In genomic region chr5:113749334-113749733, GRCh38 we compare ENCODE assay signal across 13 cellular contexts.
"Had no signal": no experiment of that assay in that cellular context is flagged by ENCODE, and none has a peak within 500 bp of the region (broad histone marks: within the 10 kb centered on the region; RNA-seq: fewer than 3 reads in every experiment).

No MANE protein-coding gene starts in this region.

- H3K9me3 ChIP-seq: right atrium auricular region, thyroid gland had no signal

- H3K27ac ChIP-seq: cardiac muscle cell, right atrium auricular region, thyroid gland had no signal

- H3K4me3 ChIP-seq: cardiac muscle cell, right atrium auricular region, smooth muscle cell, thyroid gland had no signal

- H3K9me3 Mint-ChIP-seq: activated CD4-positive, alpha-beta T cell treated with anti-CD3 and anti-CD28 coated beads, Interleukin-2, amount 10 ng/mL, durations not matched to agents 7 days and 5 days; activated naive CD4-positive, alpha-beta T cell treated with anti-CD3 and anti-CD28 coated beads for 36 hours; T-helper 1 cell treated with Interleukin-12 subunit alpha and Interleukin-12 subunit beta and Interleukin-4 antibody, amounts not matched to agents 30 μg/mL and 1 μg/mL, for 36 hours had no signal

- H3K4me3 Mint-ChIP-seq: activated CD4-positive, alpha-beta T cell treated with anti-CD3 and anti-CD28 coated beads, Interleukin-2, amount 10 ng/mL, durations not matched to agents 7 days and 5 days; activated naive CD4-positive, alpha-beta T cell treated with anti-CD3 and anti-CD28 coated beads for 36 hours; naive thymus-derived CD4-positive, alpha-beta T cell; T-helper 1 cell treated with Interleukin-12 subunit alpha and Interleukin-12 subunit beta and Interleukin-4 antibody, amounts not matched to agents 30 μg/mL and 1 μg/mL, for 36 hours had no signal

- ATAC-seq: naive thymus-derived CD4-positive, alpha-beta T cell had no signal

- H3K4me1 ChIP-seq: right atrium auricular region, thyroid gland had no signal

- H3K27me3 ChIP-seq: cardiac muscle cell, right atrium auricular region, thyroid gland had no signal

- DNase-seq: activated CD4-positive, alpha-beta T cell treated with anti-CD3 and anti-CD28 coated beads, Interleukin-2, amount 10 ng/mL, durations not matched to agents 7 days and 5 days; activated CD8-positive, alpha-beta memory T cell treated with anti-CD3 and anti-CD28 coated beads for 24 hours; activated naive CD4-positive, alpha-beta T cell treated with anti-CD3 and anti-CD28 coated beads for 36 hours; cortex of kidney; effector memory CD4-positive, alpha-beta T cell; glutamatergic neuron; kidney glomerular epithelial cell; naive thymus-derived CD4-positive, alpha-beta T cell; thyroid gland had no signal

- H3K4me2 ChIP-seq: smooth muscle cell had no signal

- H3K4me1 Mint-ChIP-seq: activated CD4-positive, alpha-beta T cell treated with anti-CD3 and anti-CD28 coated beads, Interleukin-2, amount 10 ng/mL, durations not matched to agents 7 days and 5 days; naive thymus-derived CD4-positive, alpha-beta T cell had no signal

- H3K36me3 ChIP-seq: cardiac muscle cell, right atrium auricular region, thyroid gland had no signal

- H3K36me3 Mint-ChIP-seq: naive thymus-derived CD4-positive, alpha-beta T cell had no signal

- H3K27ac Mint-ChIP-seq: activated CD4-positive, alpha-beta T cell treated with anti-CD3 and anti-CD28 coated beads, Interleukin-2, amount 10 ng/mL, durations not matched to agents 7 days and 5 days; activated naive CD4-positive, alpha-beta T cell treated with anti-CD3 and anti-CD28 coated beads for 36 hours; naive thymus-derived CD4-positive, alpha-beta T cell; T-helper 1 cell treated with Interleukin-12 subunit alpha and Interleukin-12 subunit beta and Interleukin-4 antibody, amounts not matched to agents 30 μg/mL and 1 μg/mL, for 36 hours had no signal

- H3K27me3 Mint-ChIP-seq: activated CD4-positive, alpha-beta T cell treated with anti-CD3 and anti-CD28 coated beads, Interleukin-2, amount 10 ng/mL, durations not matched to agents 7 days and 5 days had no signal
